Comparison of ENCODE assay signal across 9 cellular contexts in genomic region chr12:107917912-107918800, GRCh38.
DNase-seq lines count a peak whose midpoint lies in the region; ATAC-seq and TF ChIP-seq lines count a peak whose summit lies in the region.
"Had no signal": no experiment of that assay in that cellular context is flagged by ENCODE, and none has a peak within 500 bp of the region (broad histone marks: within the 10 kb centered on the region; RNA-seq: fewer than 3 reads in every experiment).

No MANE protein-coding gene starts in this region.

- peaks cover 23 to 53% of the 10 kb centered on the region in 2 donors for H3K27me3 Mint-ChIP-seq in CD8-positive, alpha-beta memory T cell
- peaks cover 77% of the 10 kb centered on the region for H3K27me3 Mint-ChIP-seq in T-helper 17 cell

- no peak overlapping the region for H3K4me3 ChIP-seq in CD8-positive, alpha-beta memory T cell (ENCODE audit: low read length)
- H3K4me3 ChIP-seq: SK-N-MC had no signal

- no peaks in the 10 kb centered on the region for H3K9me3 ChIP-seq in CD8-positive, alpha-beta memory T cell (ENCODE audit: low read length)
- H3K9me3 ChIP-seq in T-helper 17 cell (ENCODE audit: control insufficient read depth, low read length, poor library complexity, severe bottlenecking): no peaks in the 10 kb centered on the region

- CTCF ChIA-PET in CD8-positive, alpha-beta memory T cell (lab: Charles Lee): no interaction called here

- DNase-seq in GM03348 (ENCODE audit: low spot score): peak; percentile 44
- peak; percentile 57 for DNase-seq in LoVo (ENCODE audit: low spot score)
- DNase-seq in islet precursor cell: peak; percentile 74
- no peak for DNase-seq in CD8-positive, alpha-beta memory T cell
- no peak for DNase-seq in NCI-H446 treated with DMSO at 0.1 percent for 48 hours (lab: John Stamatoyannopoulos, UW)
- DNase-seq in T-helper 17 cell: no peak

- no peaks in the 10 kb centered on the region for H3K9me3 Mint-ChIP-seq in CD8-positive, alpha-beta memory T cell

- H3K27ac Mint-ChIP-seq in CD8-positive, alpha-beta memory T cell: no peak overlapping the region
- no peak overlapping the region for H3K27ac Mint-ChIP-seq in T-helper 17 cell

- no peaks in the 10 kb centered on the region for H3K4me1 Mint-ChIP-seq in CD8-positive, alpha-beta memory T cell
- peaks cover 5% of the 10 kb centered on the region for H3K4me1 Mint-ChIP-seq in T-helper 17 cell

- peak; percentile 97 for TF ChIP-seq CTCF in VCaP (conservative IDR thresholded peaks at IDR 0.05)

- H3K4me3 Mint-ChIP-seq in CD8-positive, alpha-beta memory T cell: no peak overlapping the region
- no peak overlapping the region for H3K4me3 Mint-ChIP-seq in T-helper 17 cell

- H3K36me3 ChIP-seq in CD8-positive, alpha-beta memory T cell (ENCODE audit: insufficient read depth, low read length): no peaks in the 10 kb centered on the region

- POLR2A ChIA-PET in CD8-positive, alpha-beta memory T cell (lab: Charles Lee): no interaction called here

- no peak overlapping the region for H3K27ac ChIP-seq in VCaP
- no peak overlapping the region for H3K27ac ChIP-seq in CD8-positive, alpha-beta memory T cell (ENCODE audit: low read depth, low read length)
- H3K27ac ChIP-seq: SK-N-MC had no signal

- no peaks in the 10 kb centered on the region for H3K36me3 Mint-ChIP-seq in CD8-positive, alpha-beta memory T cell
- H3K36me3 Mint-ChIP-seq in T-helper 17 cell (ENCODE audit: low read depth): peaks cover 7% of the 10 kb centered on the region

- H3K27me3 ChIP-seq in CD8-positive, alpha-beta memory T cell (ENCODE audit: insufficient read depth, low read length, poor library complexity, severe bottlenecking): no peaks in the 10 kb centered on the region

- no peaks in the 10 kb centered on the region for H3K4me1 ChIP-seq in CD8-positive, alpha-beta memory T cell (ENCODE audit: insufficient read depth, low read length)

- ATAC-seq in HG03521 (IDR thresholded peaks at IDR 0.05; ENCODE audit: unreplicated experiment) (no peak), T-helper 17 cell (no peak)

Comparison
In these comparisons a context has a peak if more than half of its experiments do, and no peak if none do; other contexts are left out.
1. DNase-seq: peak in GM03348 (single experiment), LoVo (single experiment) and islet precursor cell (single experiment); none in CD8-positive, alpha-beta memory T cell (0 of 5), NCI-H446 treated with DMSO at 0.1 percent for 48 hours (single experiment) and T-helper 17 cell (0 of 3).